In genomic region chr6:116180375-116180774, GRCh38 we compare ENCODE assay signal across 20 cellular contexts. TPM values are rescaled to one million over a fixed set of nuclear protein-coding genes. Genes with fewer than 3 reads are reported as not detected.
DNase-seq lines count a peak whose midpoint lies in the region; ATAC-seq, FAIRE-seq and TF ChIP-seq lines count a peak whose summit lies in the region.
"Had no signal": no experiment of that assay in that cellular context is flagged by ENCODE, and none has a peak within 500 bp of the region (broad histone marks: within the 10 kb centered on the region; RNA-seq: fewer than 3 reads in every experiment).

No MANE protein-coding gene starts in this region.

- ATAC-seq in K562 = no peak
- no peak for ATAC-seq in GM18861 (IDR thresholded peaks at IDR 0.05; ENCODE audit: unreplicated experiment)

- CTCF ChIA-PET in K562 (lab: Yijun Ruan, JAX; ENCODE audit: low intra/inter-chr PET ratio) = no interaction called here

- no peak overlapping the region for H3K9ac ChIP-seq in K562 (ENCODE audit: insufficient read depth in 1 of 2, low read depth in 2 of 2, low read length in 2 of 2)

- no peak for TF ChIP-seq POLR2A in GM12892 (IDR thresholded peaks at IDR 0.05; ENCODE audit: low read depth, low read length)
- TF ChIP-seq POLR2A in K562 (conservative IDR thresholded peaks at IDR 0.05) = no peak

- DNase-seq in GM12892 (ENCODE audit: insufficient read length) (no peak), OCI-M1 (lab: John Stamatoyannopoulos, UW) (peak; percentile 32), K562 (ENCODE audit: extremely low read depth in 1 of 4, low spot score in 3 of 4) (no peak), fibroblast of the aortic adventitia (ENCODE audit: low read depth) (peak; percentile 4), NCI-H69 (lab: John Stamatoyannopoulos, UW) (no peak), HuH-7.5 (ENCODE audit: low spot score) (no peak), brain microvascular endothelial cell (no peak)
- DNase-seq: C1 segment of cervical spinal cord; Calu3; CD4-positive, alpha-beta memory T cell; COR-L47; DMS153; DND-41; H7; HCEC 1CT had no signal

- POLR2A ChIA-PET in K562 (lab: Yijun Ruan, JAX) = no interaction called here

- H3K4me1 ChIP-seq in K562 (replicated peaks in 1 of 2; ENCODE audit: control insufficient read depth in 2 of 2, insufficient read depth in 2 of 2, low read length in 2 of 2) = no peaks in the 10 kb centered on the region; a peak in 1 of 5 replicates

- TF ChIP-seq EP300 in K562 (IDR thresholded peaks at IDR 0.05; ENCODE audit: low read length) = no peak

- FAIRE-seq in GM12892 (lab: Jason Lieb, UNC) = peak; percentile 24
- FAIRE-seq in K562 (lab: Jason Lieb, UNC) = no peak
- FAIRE-seq: GM18507, H1 had no signal

- no peaks in the 10 kb centered on the region for H3K79me2 ChIP-seq in K562 (ENCODE audit: control insufficient read depth, insufficient read depth, low read length)

- TF ChIP-seq RAD21 in K562 (CRISPR knock-in tag; conservative IDR thresholded peaks at IDR 0.05 in 1 of 2, IDR thresholded peaks at IDR 0.05 in 1 of 2) = no peak

- H3K27me3 ChIP-seq in K562 (ENCODE audit: control insufficient read depth in 2 of 2, insufficient read depth in 2 of 2, low read length in 2 of 2) (no peaks in the 10 kb centered on the region), brain microvascular endothelial cell (replicated peaks) (no peaks in the 10 kb centered on the region)

- no peak overlapping the region for H3K4me3 ChIP-seq in K562
- no peak overlapping the region for H3K4me3 ChIP-seq in fibroblast of the aortic adventitia (ENCODE audit: low read depth, low read length)
- H3K4me3 ChIP-seq in brain microvascular endothelial cell (ENCODE audit: low read depth, low read length) = no peak overlapping the region

- no peak overlapping the region for H3K27ac ChIP-seq in K562 (ENCODE audit: extremely low read depth, low read depth, low read length)
- H3K27ac ChIP-seq in brain microvascular endothelial cell = no peak overlapping the region

- no peaks in the 10 kb centered on the region for H4K20me1 ChIP-seq in K562 (replicated peaks; ENCODE audit: control insufficient read depth, insufficient read depth, low read length)

- no peaks in the 10 kb centered on the region; the same call in 1 of the 2 replicates for H3K9me3 ChIP-seq in K562 (replicated peaks; ENCODE audit: control insufficient read depth, insufficient read depth, low read depth, low read length)

- H2AFZ ChIP-seq in K562 (ENCODE audit: low read depth, low read length) = peak overlapping the region; percentile 27; the same call in 1 of the 2 replicates

- no peaks in the 10 kb centered on the region for H3K9me1 ChIP-seq in K562 (ENCODE audit: control insufficient read depth, insufficient read depth, low read length)

- no peak for TF ChIP-seq CTCF in K562 (IDR thresholded peaks at IDR 0.05 in 2 of 3, conservative IDR thresholded peaks at IDR 0.05 in 1 of 3; ENCODE audit: insufficient read depth in 2 of 3, low read depth in 1 of 3, low read length in 3 of 3)
- TF ChIP-seq CTCF in fibroblast of the aortic adventitia (IDR thresholded peaks at IDR 0.05; ENCODE audit: insufficient read depth, low read length) = no peak
- no peak for TF ChIP-seq CTCF in brain microvascular endothelial cell (IDR thresholded peaks at IDR 0.05; ENCODE audit: low read depth, low read length, missing control alignments)

- no peak overlapping the region for H3K4me2 ChIP-seq in K562 (ENCODE audit: insufficient read depth, low read length)

- H3K36me3 ChIP-seq in K562 (ENCODE audit: control insufficient read depth, insufficient read depth, low read length) = no peaks in the 10 kb centered on the region
- no peaks in the 10 kb centered on the region for H3K36me3 ChIP-seq in brain microvascular endothelial cell (replicated peaks)

- in situ Hi-C loops in K562 (cut with MboI) (no loop called here), brain microvascular endothelial cell (cut with HindIII; ENCODE audit: low pct_ligation_motif_present, low sequenced_read_pairs) (no loop called here)

- intact Hi-C loops in K562 (cut with micrococcal nuclease) = no loop called here

- no TSS peak for BruUV-seq in K562 (replicated peaks; lab: Mats Ljungman, UMichigan)

TF ChIP-seq in K562, 482 proteins besides CTCF, POLR2A, EP300 and RAD21:
- TF ChIP-seq LCOR (CRISPR knock-in tag; IDR thresholded peaks at IDR 0.05) (no peak), HDAC6 (IDR thresholded peaks at IDR 0.05; ENCODE audit: low read depth, low read length) (no peak), CEBPB (tag; IDR thresholded peaks at IDR 0.05) (peak; percentile 89), CEBPG (CRISPR knock-in tag; IDR thresholded peaks at IDR 0.05) (no peak), CEBPG (tag; conservative IDR thresholded peaks at IDR 0.05 in 1 of 2, IDR thresholded peaks at IDR 0.05 in 1 of 2) (peak; percentile 72 to 82; a peak in 3 of 4 replicates), ATF3 (IDR thresholded peaks at IDR 0.05) (peak; percentile 15; the same call in 1 of the 2 replicates), ATF3 (CRISPR knock-in tag; conservative IDR thresholded peaks at IDR 0.05) (no peak)

RNA-seq across cellular contexts. Expression of gene COL10A1, which starts 54.4 kb away (rescaled TPM):
- polyA plus RNA-seq in GM12892 (2012; ENCODE audit: missing spikeins) = 0.57 TPM
- not detected in 2 replicates for total RNA-seq in K562 (2011; cell fraction: chromatin; rRNA removed; ENCODE audit: low replicate concordance)
- not detected in 2 replicates for total RNA-seq in K562 (2011; cell fraction: nucleolus; rRNA removed)
- not detected in 2 replicates for total RNA-seq in K562 (2011; cell fraction: nucleoplasm; rRNA removed)
- not detected in 2 replicates for total RNA-seq in K562 (2014; rRNA removed)
- total RNA-seq in K562 (2014; rRNA removed; fragmentation: Illumina TruSeq; extraction: Trizol) = not detected in 2 replicates
- not detected in 2 replicates for total RNA-seq in K562 (2015; rRNA removed; fragmentation: Illumina TruSeq; extraction: Trizol)
- total RNA-seq in K562 (2021) = not detected in 2 replicates
- polyA plus RNA-seq in K562 (2011; rRNA removed) = not detected in 2 replicates
- not detected in 2 replicates for polyA plus RNA-seq in K562 (2011; cell fraction: cytosol; rRNA removed)
- not detected in 2 replicates for polyA plus RNA-seq in K562 (2011; cell fraction: nucleus; rRNA removed)
- polyA plus RNA-seq in K562 (2012) = 0.07 TPM in 2 replicates
- polyA plus RNA-seq in K562 (2014; fragmentation: Illumina TruSeq; extraction: Trizol) = 0.06 TPM in 1 of 2 replicates, not detected in the other
- under 1 TPM in 1 of 2 experiments, not detected in 1; 0.08 TPM for polyA plus RNA-seq in K562 (2014; fragmentation: Nextera tagmentation; extraction: Ambion mirVana)
- polyA plus RNA-seq in K562 (2014; rRNA removed) = not detected in 2 replicates
- not detected in 2 replicates for polyA minus RNA-seq in K562 (2011; rRNA and poly(A)+ RNA removed)
- polyA minus RNA-seq in K562 (2011; cell fraction: cytosol; rRNA and poly(A)+ RNA removed) = not detected in 2 replicates
- polyA minus RNA-seq in K562 (2011; cell fraction: nucleus; rRNA and poly(A)+ RNA removed) = not detected in 2 replicates
- not detected in 2 replicates for total RNA-seq in fibroblast of the aortic adventitia (ENCODE audit: low replicate concordance)
- total RNA-seq: A172; A673; Calu3; CD4-positive, alpha-beta memory T cell; H1; H7 had no signal
- polyA plus RNA-seq: CD4-positive, alpha-beta memory T cell; H1 had no signal

Comparison
In these comparisons a context has a peak if more than half of its experiments do, and no peak if none do; other contexts are left out.
1. DNase-seq: peak in OCI-M1 (single experiment) and fibroblast of the aortic adventitia (single experiment); none in GM12892 (single experiment), K562 (0 of 4), NCI-H69 (single experiment), HuH-7.5 (single experiment) and brain microvascular endothelial cell (single experiment).